16 cellular contexts compared by ENCODE assay signal in genomic region chr3:182246870-182247269, GRCh38.
"Had no signal": no experiment of that assay in that cellular context is flagged by ENCODE, and none has a peak within 500 bp of the region (broad histone marks: within the 10 kb centered on the region; RNA-seq: fewer than 3 reads in every experiment).

No MANE protein-coding gene starts in this region.

- H3K9me3 ChIP-seq: body of pancreas, heart left ventricle, left lung, spleen, tibial artery had no signal

- DNase-seq: activated CD4-positive, alpha-beta T cell treated with anti-CD3 and anti-CD28 coated beads, Interleukin-2, amount 10 ng/mL, durations not matched to agents 7 days and 5 days; activated CD8-positive, alpha-beta T cell treated with anti-CD3 and anti-CD28 coated beads, Interleukin-2, amount 10 ng/mL, durations not matched to agents 7 days and 5 days; activated naive CD4-positive, alpha-beta T cell treated with anti-CD3 and anti-CD28 coated beads for 36 hours; activated T-cell treated with anti-CD3 and anti-CD28 coated beads, Interleukin-2, amount 50 U/mL, for 4 hours; body of pancreas; central memory CD4-positive, alpha-beta T cell; heart left ventricle; retina; spleen; stimulated activated naive CD4-positive, alpha-beta T cell treated with Interleukin-2 at 50 U/mL for 16 hours; tibial artery had no signal

- ATAC-seq: activated CD8-positive, alpha-beta T cell treated with anti-CD3 and anti-CD28 coated beads, Interleukin-2, amount 10 ng/mL, durations not matched to agents 7 days and 5 days; activated T-cell treated with anti-CD3 and anti-CD28 coated beads, Interleukin-2, amount 50 U/mL, for 4 hours; body of pancreas; heart left ventricle; left lung had no signal

- H3K27ac ChIP-seq: body of pancreas, coronary artery, heart left ventricle, left lung, tibial artery had no signal

- H3K4me3 ChIP-seq: body of pancreas, coronary artery, heart left ventricle, left lung, spleen, tibial artery had no signal

- H3K4me1 ChIP-seq: body of pancreas, left lung, spleen, tibial artery had no signal

- H3K36me3 ChIP-seq: heart left ventricle, left lung, spleen, tibial artery had no signal

- FAIRE-seq: endometrium, frontal cortex, urothelium cell line had no signal

- H3K27me3 ChIP-seq: body of pancreas, left lung, spleen, tibial artery had no signal
